In genomic region chr3:64368163-64369025, GRCh38 we compare ENCODE assay signal across 17 cellular contexts.
DNase-seq lines count a peak whose midpoint lies in the region; ATAC-seq, FAIRE-seq and TF ChIP-seq lines count a peak whose summit lies in the region.
"Had no signal": no experiment of that assay in that cellular context is flagged by ENCODE, and none has a peak within 500 bp of the region (broad histone marks: within the 10 kb centered on the region; RNA-seq: fewer than 3 reads in every experiment).

No MANE protein-coding gene starts in this region.

- WGBS in HepG2 (ENCODE audit: low lambda C conversion rate), result 13% methylated on average over 11 of the region's 11 CpGs
- 51 to 54% methylated on average over 11 of the region's 11 CpGs for WGBS in lower leg skin, 2 donors

- H3K27ac ChIP-seq in HepG2 (ENCODE audit: extremely low read length, insufficient read depth, low read length), result no peak overlapping the region
- H3K27ac ChIP-seq in effector memory CD4-positive, alpha-beta T cell (ENCODE audit: insufficient read depth, low read length, poor library complexity, severe bottlenecking), result no peak overlapping the region

- no peak for TF ChIP-seq POLR2A in HepG2 (IDR thresholded peaks at IDR 0.05; ENCODE audit: insufficient read depth in 1 of 2, low read depth in 2 of 2, low read length in 2 of 2)
- TF ChIP-seq POLR2A in lower leg skin (IDR thresholded peaks at IDR 0.05), result no peak

- TF ChIP-seq RAD21 in HepG2 (CRISPR knock-in tag; IDR thresholded peaks at IDR 0.05), result no peak

- POLR2A ChIA-PET in HepG2 (lab: Yijun Ruan, JAX), result no interaction called here

- H3K4me3 ChIP-seq in HepG2 (replicated peaks in 1 of 3; ENCODE audit: insufficient read depth in 1 of 3, low read depth in 2 of 3, low read length in 3 of 3) (no peak overlapping the region), lower leg skin (ENCODE audit: low read depth, poor library complexity, severe bottlenecking) (no peak overlapping the region)
- H3K4me3 ChIP-seq in effector memory CD4-positive, alpha-beta T cell (ENCODE audit: insufficient read depth, low read depth, low read length, poor library complexity, severe bottlenecking), result no peak overlapping the region

- no peaks in the 10 kb centered on the region for H3K36me3 ChIP-seq in HepG2 (replicated peaks in 1 of 2; ENCODE audit: control insufficient read depth in 1 of 2, insufficient read depth in 2 of 2, low read length in 2 of 2)
- H3K36me3 ChIP-seq in effector memory CD4-positive, alpha-beta T cell (ENCODE audit: control insufficient read depth, insufficient read depth, low read length), result no peaks in the 10 kb centered on the region

- in situ Hi-C loops in HepG2 (cut with HindIII; ENCODE audit: extremely low pct_ligation_motif_present, low pct_unique_long_range_greater_than_20kb), result no loop called here

- peak; percentile 45 for ATAC-seq in left ventricle myocardium superior
- ATAC-seq in HepG2, result peak; percentile 71
- no peak for ATAC-seq in GM19463 (IDR thresholded peaks at IDR 0.05; ENCODE audit: unreplicated experiment)
- ATAC-seq: activated CD4-positive, CD25-positive, alpha-beta regulatory T cell treated with anti-CD3 and anti-CD28 coated beads, Interleukin-2, amount 50 U/mL, for 24 hours had no signal

- no peak for FAIRE-seq in HepG2 (lab: Jason Lieb, UNC)
- FAIRE-seq: G401.6, kidney had no signal

- no peaks in the 10 kb centered on the region for H3K9me3 ChIP-seq in HepG2 (ENCODE audit: low read length)
- no peaks in the 10 kb centered on the region for H3K9me3 ChIP-seq in effector memory CD4-positive, alpha-beta T cell (ENCODE audit: control insufficient read depth, low read length)

- H3K27me3 ChIP-seq in HepG2 (ENCODE audit: control insufficient read depth in 1 of 2, insufficient read depth in 2 of 2, low read length in 2 of 2), result no peaks in the 10 kb centered on the region
- no peaks in the 10 kb centered on the region for H3K27me3 ChIP-seq in effector memory CD4-positive, alpha-beta T cell (replicated peaks; ENCODE audit: control insufficient read depth, insufficient read depth, low read length, poor library complexity, severe bottlenecking)

- no peaks in the 10 kb centered on the region for H3K79me2 ChIP-seq in HepG2 (ENCODE audit: insufficient read depth, low read length)

- intact Hi-C loops in left ventricle myocardium superior (cut with micrococcal nuclease) (no loop called here), cardiac septum (cut with DNase I) (no loop called here), HepG2 (cut with micrococcal nuclease; ENCODE audit: unreplicated experiment) (no loop called here), lower leg skin (cut with DNase I; ENCODE audit: low total_unique reads) (no loop called here)

- BruUV-seq in HepG2 (replicated peaks; lab: Mats Ljungman, UMichigan), result no TSS peak

- no peak overlapping the region for H3K4me2 ChIP-seq in HepG2 (ENCODE audit: low read depth, low read length)

- no peak for TF ChIP-seq CTCF in HepG2 (CRISPR knock-in tag; IDR thresholded peaks at IDR 0.05)
- no peak for TF ChIP-seq CTCF in lower leg skin (IDR thresholded peaks at IDR 0.05)

- DNase-seq in left ventricle myocardium superior (no peak), cardiac septum (ENCODE audit: low spot score) (no peak), NCI-H69 (lab: John Stamatoyannopoulos, UW) (peak; percentile 34), HepG2 (ENCODE audit: low spot score) (no peak), lower leg skin (ENCODE audit: low spot score in 2 of 2) (no peak), NCI-H345 treated with DMSO at 0.1 percent for 48 hours (lab: John Stamatoyannopoulos, UW; ENCODE audit: unreplicated experiment) (no peak)
- no peak for DNase-seq in effector memory CD4-positive, alpha-beta T cell
- DNase-seq: COR-L47; effector CD8-positive, alpha-beta T cell; hippocampal formation; kidney; NCI-H1092 treated with DMSO at 0.1 percent for 48 hours; NCI-H226; stimulated activated CD4-positive, alpha-beta T cell treated with anti-CD3 and anti-CD28 coated beads, Interleukin-4, amount 100 ng/mL, for 1 hour had no signal

- H3K9ac ChIP-seq in HepG2 (ENCODE audit: insufficient read depth, low read depth, low read length), result no peak overlapping the region

- CTCF ChIA-PET in HepG2 (lab: Yijun Ruan, JAX; ENCODE audit: low intra/inter-chr PET ratio, low total read pairs), result no interaction called here

- H4K20me1 ChIP-seq in HepG2 (ENCODE audit: insufficient read depth, low read length), result no peaks in the 10 kb centered on the region; the same call in 1 of the 2 replicates

- TF ChIP-seq EP300 in HepG2 (IDR thresholded peaks at IDR 0.05; ENCODE audit: low read depth in 2 of 2, low read length in 2 of 2) (no peak), HepG2 (CRISPR knock-in tag; IDR thresholded peaks at IDR 0.05; ENCODE audit: borderline replicate concordance) (no peak)

- H2AFZ ChIP-seq in HepG2 (ENCODE audit: low read length), result no peak overlapping the region

- H3K4me1 ChIP-seq in HepG2 (ENCODE audit: insufficient read depth, low read length), result no peaks in the 10 kb centered on the region
- no peaks in the 10 kb centered on the region for H3K4me1 ChIP-seq in effector memory CD4-positive, alpha-beta T cell (ENCODE audit: control insufficient read depth, insufficient read depth, low read length, poor library complexity, severe bottlenecking)

TF ChIP-seq in HepG2, 621 proteins besides CTCF, POLR2A, EP300 and RAD21:
- TF ChIP-seq KAT2B (IDR thresholded peaks at IDR 0.05; ENCODE audit: borderline replicate concordance, low read depth, low read length), result peak; percentile 19; the same call in 1 of the 2 replicates
- no peak for TF ChIP-seq ZNF281 (CRISPR knock-in tag; IDR thresholded peaks at IDR 0.05; ENCODE audit: borderline replicate concordance)
- peak; percentile 40; the same call in 1 of the 2 replicates for TF ChIP-seq FOSL2 (CRISPR knock-in tag; IDR thresholded peaks at IDR 0.05)
